ENCODE assay signal across 14 cellular contexts in the genomic region with DNA sequence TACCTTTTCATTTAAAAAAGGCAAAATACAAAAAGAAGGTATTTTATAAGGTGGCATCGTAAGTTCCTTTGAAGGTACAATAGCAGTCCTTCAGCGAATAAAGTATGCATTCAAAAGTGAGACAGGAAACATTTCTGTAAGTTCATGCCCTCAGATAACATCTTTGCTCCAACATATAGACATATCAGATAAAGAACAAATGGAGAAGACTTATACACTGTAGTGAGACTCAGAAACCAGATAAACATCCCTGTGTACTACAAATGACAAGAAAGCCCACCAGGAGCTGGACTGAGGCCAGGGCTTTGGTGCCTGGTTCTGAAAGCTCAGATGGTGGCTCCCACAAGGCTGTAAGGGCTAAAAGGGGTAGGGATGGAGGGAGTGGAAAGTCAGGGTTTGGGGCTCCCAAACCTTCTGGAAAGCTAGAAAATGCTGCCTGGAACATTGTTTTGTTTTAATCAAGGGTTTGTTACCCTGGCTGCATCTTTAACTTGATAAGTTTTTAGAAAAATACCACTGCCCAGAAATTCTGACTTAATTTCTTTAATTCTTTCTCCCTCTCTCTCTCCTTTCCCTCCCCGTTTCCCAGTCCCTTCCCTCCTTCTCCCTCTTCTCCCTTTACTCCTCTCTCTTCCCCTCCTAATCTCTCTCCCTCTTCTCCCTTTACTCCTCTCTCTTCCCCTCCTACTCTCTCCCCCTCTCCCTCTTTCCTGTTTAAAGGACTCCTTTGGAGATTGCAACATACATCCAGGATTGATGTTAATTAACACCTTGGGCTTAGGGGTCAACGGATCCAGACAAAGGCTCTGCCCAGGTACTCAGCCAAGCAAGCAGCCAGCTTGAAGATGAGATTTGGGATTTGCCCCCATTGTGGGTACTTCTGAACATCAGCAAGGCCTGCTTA.
"Had no signal": no experiment of that assay in that cellular context is flagged by ENCODE, and none has a peak within 500 bp of the region (broad histone marks: within the 10 kb centered on the region; RNA-seq: fewer than 3 reads in every experiment).

No MANE protein-coding gene starts in this region.

- H3K27ac Mint-ChIP-seq: activated T-helper 17 cell treated with anti-CD3 and anti-CD28 coated beads, Interleukin-2, amount 50 U/mL, for 72 hours; stimulated activated naive B cell treated with anti-CD40 and anti-IgM and Interleukin-4, amounts not matched to agents 10 μg/mL and 1 μg/mL and 100 μg/mL, for 72 hours had no signal

- DNase-seq: activated CD4-positive, alpha-beta T cell treated with anti-CD3 and anti-CD28 coated beads for 4 hours; activated naive CD4-positive, alpha-beta T cell treated with anti-CD3 and anti-CD28 coated beads, Interleukin-2, amount 50 U/mL, for 16 hours; adrenal gland; central memory CD4-positive, alpha-beta T cell; effector CD8-positive, alpha-beta T cell; left ventricle myocardium superior; small intestine; stimulated activated naive B cell treated with anti-CD40 and anti-IgM and Interleukin-4, amounts not matched to agents 10 μg/mL and 1 μg/mL and 100 μg/mL, for 72 hours; upper lobe of left lung; WERI-Rb-1 had no signal

- FAIRE-seq: small intestine had no signal

- H3K4me1 Mint-ChIP-seq: activated T-helper 17 cell treated with anti-CD3 and anti-CD28 coated beads, Interleukin-2, amount 50 U/mL, for 72 hours had no signal

- H3K4me3 Mint-ChIP-seq: activated T-helper 17 cell treated with anti-CD3 and anti-CD28 coated beads, Interleukin-2, amount 50 U/mL, for 72 hours; stimulated activated naive B cell treated with anti-CD40 and anti-IgM and Interleukin-4, amounts not matched to agents 10 μg/mL and 1 μg/mL and 100 μg/mL, for 72 hours had no signal

- H3K4me3 ChIP-seq: adrenal gland, coronary artery, hepatocyte, upper lobe of left lung had no signal

- H3K9me3 ChIP-seq: adrenal gland, upper lobe of left lung had no signal

- H3K27me3 ChIP-seq: adrenal gland, hepatocyte, upper lobe of left lung had no signal

- H3K4me1 ChIP-seq: adrenal gland, parathyroid adenoma, upper lobe of left lung had no signal

- ATAC-seq: activated T-helper 17 cell treated with anti-CD3 and anti-CD28 coated beads, Interleukin-2, amount 50 U/mL, for 72 hours; left ventricle myocardium superior; stimulated activated naive B cell treated with anti-CD40 and anti-IgM and Interleukin-4, amounts not matched to agents 10 μg/mL and 1 μg/mL and 100 μg/mL, for 72 hours had no signal

- H3K27me3 Mint-ChIP-seq: stimulated activated naive B cell treated with anti-CD40 and anti-IgM and Interleukin-4, amounts not matched to agents 10 μg/mL and 1 μg/mL and 100 μg/mL, for 72 hours had no signal

- H3K36me3 ChIP-seq: adrenal gland, upper lobe of left lung, WERI-Rb-1 had no signal

- H3K27ac ChIP-seq: adrenal gland, coronary artery, hepatocyte, parathyroid adenoma, upper lobe of left lung, WERI-Rb-1 had no signal

- H3K36me3 Mint-ChIP-seq: stimulated activated naive B cell treated with anti-CD40 and anti-IgM and Interleukin-4, amounts not matched to agents 10 μg/mL and 1 μg/mL and 100 μg/mL, for 72 hours had no signal

- H3K9me3 Mint-ChIP-seq: activated T-helper 17 cell treated with anti-CD3 and anti-CD28 coated beads, Interleukin-2, amount 50 U/mL, for 72 hours; stimulated activated naive B cell treated with anti-CD40 and anti-IgM and Interleukin-4, amounts not matched to agents 10 μg/mL and 1 μg/mL and 100 μg/mL, for 72 hours had no signal
